8 cellular contexts compared by ENCODE assay signal in genomic region chr1:78004719-78005346, GRCh38. TPM values are rescaled to one million over a fixed set of nuclear protein-coding genes. Genes with fewer than 3 reads are reported as not detected.
DNase-seq lines count a peak whose midpoint lies in the region; ATAC-seq and TF ChIP-seq lines count a peak whose summit lies in the region.

Gene DNAJB4 (plus strand): TSS chr1:78004939. CDS start chr1:78005111, 172 bp downstream.

- 1% methylated on average over 12 of the region's 12 CpGs for WGBS in transverse colon (ENCODE audit: low coverage in 1 of 2), 2 donors

- intact Hi-C loops in CD8-positive, alpha-beta T cell (cut with DNase I, micrococcal nuclease), result loop anchor here (1.0 to 10.0 kb wide), 6 partner anchors 26 to 790 kb away; partner anchors contain the start of genes FUBP1 (in 2 of the 2), IFI44 (in 1 of the 2), PIGK (in 1 of the 2) and USP33 (in 1 of the 2)
- intact Hi-C loops in transverse colon (cut with DNase I; ENCODE audit: low total_unique reads), result no loop called here

- TF ChIP-seq POLR2A in transverse colon (IDR thresholded peaks at IDR 0.05), result peak; percentile 98

- H3K36me3 Mint-ChIP-seq in CD8-positive, alpha-beta T cell, result peaks cover 8% of the 10 kb centered on the region
- peaks cover 3% of the 10 kb centered on the region for H3K36me3 Mint-ChIP-seq in activated naive CD8-positive, alpha-beta T cell treated with anti-CD3 and anti-CD28 coated beads for 36 hours

- H3K27me3 ChIP-seq in CD8-positive, alpha-beta T cell (ENCODE audit: insufficient read depth, low read length), result no peaks in the 10 kb centered on the region
- H3K27me3 ChIP-seq in neutrophil (no peaks in the 10 kb centered on the region), transverse colon (no peaks in the 10 kb centered on the region)

- no peak for TF ChIP-seq EP300 in transverse colon (IDR thresholded peaks at IDR 0.05; ENCODE audit: low read depth)

- H3K4me1 ChIP-seq in CD8-positive, alpha-beta T cell (ENCODE audit: insufficient read depth, low read length), result peaks cover 16% of the 10 kb centered on the region
- H3K4me1 ChIP-seq in neutrophil (ENCODE audit: control insufficient read depth in 1 of 2, insufficient read depth in 1 of 2, low read depth in 1 of 2, low read length in 1 of 2) (peaks cover 20 to 33% of the 10 kb centered on the region in 2 experiments), transverse colon (peaks cover 5 to 54% (median 30%) of the 10 kb centered on the region in 4 donors)

- peak; percentile 98 for ATAC-seq in CD8-positive, alpha-beta T cell
- ATAC-seq in GM19463 (IDR thresholded peaks at IDR 0.05; ENCODE audit: unreplicated experiment), result peak; percentile 97

- peak within 1 kb of the TSS; percentile 93 for H3K4me3 Mint-ChIP-seq in CD8-positive, alpha-beta T cell
- H3K4me3 Mint-ChIP-seq in activated naive CD8-positive, alpha-beta T cell treated with anti-CD3 and anti-CD28 coated beads for 36 hours, result peak within 1 kb of the TSS; percentile 88

- H3K4me3 ChIP-seq in CD8-positive, alpha-beta T cell (ENCODE audit: low read depth, low read length), result peak within 1 kb of the TSS; percentile 71
- peak within 1 kb of the TSS; percentile 51 to 55 for H3K4me3 ChIP-seq in neutrophil (ENCODE audit: low read depth in 1 of 2, low read length in 1 of 2)
- peak within 1 kb of the TSS; percentile 10 to 59 (median 52) for H3K4me3 ChIP-seq in transverse colon

- peak; percentile 20 to 80 (median 54) for DNase-seq in CD8-positive, alpha-beta T cell
- DNase-seq in HK-2 (ENCODE audit: unreplicated experiment), result peak; percentile 48
- peak; percentile 83 for DNase-seq in RWPE1 (ENCODE audit: low spot score)
- DNase-seq in activated naive CD8-positive, alpha-beta T cell treated with anti-CD3 and anti-CD28 coated beads for 36 hours, result peak; percentile 60
- peak; percentile 99 for DNase-seq in glomerular endothelial cell (ENCODE audit: extremely low read depth, low read depth, low spot score)
- peak; percentile 83 for DNase-seq in transverse colon

- peaks cover 49% of the 10 kb centered on the region for H3K4me1 Mint-ChIP-seq in CD8-positive, alpha-beta T cell (ENCODE audit: low read depth)
- H3K4me1 Mint-ChIP-seq in activated naive CD8-positive, alpha-beta T cell treated with anti-CD3 and anti-CD28 coated beads for 36 hours, result peaks cover 38% of the 10 kb centered on the region

- no peak for TF ChIP-seq CTCF in CD8-positive, alpha-beta T cell (IDR thresholded peaks at IDR 0.05)
- TF ChIP-seq CTCF in RWPE1 (conservative IDR thresholded peaks at IDR 0.05; ENCODE audit: low read depth) (no peak), neutrophil (IDR thresholded peaks at IDR 0.05) (no peak), transverse colon (IDR thresholded peaks at IDR 0.05) (no peak)

- POLR2A ChIA-PET in CD8-positive, alpha-beta T cell (lab: Charles Lee), result interaction anchor here (0.6 to 7.2 kb wide), 14 partner anchors 9 to 1930 kb away, joined by 3 to 148 read pairs (median 4); partner anchors contain the start of genes FUBP1, GIPC2, MIGA1 and ST6GALNAC3
- POLR2A ChIA-PET in RWPE1 (lab: Yijun Ruan, JAX; ENCODE audit: low non-redundant PET), result interaction anchor here (0.8 to 1.8 kb wide), 3 partner anchors 26 to 189 kb away, joined by 3 to 19 read pairs (median 3); no protein-coding TSS in a partner anchor

- H3K27ac Mint-ChIP-seq in CD8-positive, alpha-beta T cell, result peak within 1 kb of the TSS; percentile 99
- peak within 1 kb of the TSS; percentile 100 for H3K27ac Mint-ChIP-seq in activated naive CD8-positive, alpha-beta T cell treated with anti-CD3 and anti-CD28 coated beads for 36 hours

- in situ Hi-C loops in transverse colon (cut with MboI; ENCODE audit: low pct_ligation_motif_present in 1 of 4, low pct_unique_long_range_greater_than_20kb in 1 of 4, low sequenced_read_pairs in 3 of 4), result no loop called here

- no peaks in the 10 kb centered on the region for H3K9me3 ChIP-seq in CD8-positive, alpha-beta T cell (ENCODE audit: low read length)
- H3K9me3 ChIP-seq in neutrophil (no peaks in the 10 kb centered on the region), transverse colon (no peaks in the 10 kb centered on the region)

- H3K36me3 ChIP-seq in CD8-positive, alpha-beta T cell (ENCODE audit: insufficient read depth, low read length), result no peaks in the 10 kb centered on the region
- H3K36me3 ChIP-seq in neutrophil (no peaks in the 10 kb centered on the region), transverse colon (no peaks in the 10 kb centered on the region)

- H3K27me3 Mint-ChIP-seq in CD8-positive, alpha-beta T cell (ENCODE audit: low read depth), result no peaks in the 10 kb centered on the region
- peaks cover 4% of the 10 kb centered on the region for H3K27me3 Mint-ChIP-seq in activated naive CD8-positive, alpha-beta T cell treated with anti-CD3 and anti-CD28 coated beads for 36 hours

- no peaks in the 10 kb centered on the region for H3K9me3 Mint-ChIP-seq in CD8-positive, alpha-beta T cell
- peaks cover 2% of the 10 kb centered on the region for H3K9me3 Mint-ChIP-seq in activated naive CD8-positive, alpha-beta T cell treated with anti-CD3 and anti-CD28 coated beads for 36 hours

- peak within 1 kb of the TSS; percentile 98 for H3K27ac ChIP-seq in CD8-positive, alpha-beta T cell (ENCODE audit: low read depth, low read length)
- no peak within 1 kb of the TSS for H3K27ac ChIP-seq in RWPE1
- peak within 1 kb of the TSS; percentile 74 for H3K27ac ChIP-seq in neutrophil
- H3K27ac ChIP-seq in transverse colon, result peak within 1 kb of the TSS; percentile 86 to 94 (median 92)

- CTCF ChIA-PET in CD8-positive, alpha-beta T cell (lab: Charles Lee), result interaction anchor here (0.6 to 2.2 kb wide), 8 partner anchors 9 to 613 kb away, joined by 3 to 14 read pairs (median 4); partner anchors contain the start of genes FUBP1 and MIGA1
- CTCF ChIA-PET in RWPE1 (lab: Yijun Ruan, JAX), result interaction anchor here (0.6 to 1.8 kb wide), 4 partner anchors 10 to 110 kb away, joined by 3 to 12 read pairs (median 4); no protein-coding TSS in a partner anchor

RNA-seq across cellular contexts. Expression of gene DNAJB4, which starts in this region (rescaled TPM):
- 10 to 100 TPM; 13.3 to 13.4 TPM for total RNA-seq in CD8-positive, alpha-beta T cell
- 1 to 10 TPM; 7.0 to 8.4 TPM for total RNA-seq in activated naive CD8-positive, alpha-beta T cell treated with anti-CD3 and anti-CD28 coated beads for 36 hours
- total RNA-seq in glomerular endothelial cell, result 30.9 and 41.1 TPM in 2 replicates
- 10 to 100 TPM in 2 of 4 donors, 1 to 10 TPM in 2; 4.0 to 30.2 (median 16.9) TPM for total RNA-seq in transverse colon

Comparison
In these comparisons a context has a peak if more than half of its experiments do, and no peak if none do; other contexts are left out.
1. DNase-seq: peak in every context shown above with its lines; median percentile 99 in glomerular endothelial cell; 83 in RWPE1; 83 in transverse colon; 60 in activated naive CD8-positive, alpha-beta T cell treated with anti-CD3 and anti-CD28 coated beads for 36 hours; 54 in CD8-positive, alpha-beta T cell; 48 in HK-2.